ENCODE assay signal across 25 cellular contexts in the genomic region with DNA sequence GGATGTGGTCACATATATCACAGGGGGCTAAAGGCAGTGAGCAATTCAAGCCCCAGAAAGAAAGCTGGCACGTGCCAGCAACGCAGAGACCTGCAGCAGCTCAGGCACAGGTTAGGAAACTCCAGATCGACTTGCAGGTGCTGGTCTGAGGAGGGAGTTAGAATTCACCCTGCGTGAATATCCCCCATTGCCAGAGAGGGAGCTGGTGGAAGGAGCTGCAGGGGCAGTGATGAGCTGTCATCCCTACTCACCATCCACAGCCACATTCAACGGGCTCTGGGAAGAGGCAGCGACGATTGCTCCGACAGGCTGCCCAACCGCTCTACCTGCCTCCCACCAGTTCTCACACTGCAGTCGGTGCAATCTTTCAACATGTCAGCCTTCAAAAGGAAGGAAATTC.
"Had no signal": no experiment of that assay in that cellular context is flagged by ENCODE, and none has a peak within 500 bp of the region (broad histone marks: within the 10 kb centered on the region; RNA-seq: fewer than 3 reads in every experiment).

No MANE protein-coding gene starts in this region.

- H3K9me3 Mint-ChIP-seq: activated naive CD8-positive, alpha-beta T cell treated with anti-CD3 and anti-CD28 coated beads for 36 hours; activated T-cell treated with anti-CD3 and anti-CD28 coated beads, Interleukin-2, amount 50 U/mL, for 4 hours; natural killer cell treated with Interleukin-12 subunit alpha and Interleukin-12 subunit beta and Interleukin-15 and Interleukin-18, amount 100 ng/mL, for 72 hours; stimulated activated naive CD8-positive, alpha-beta T cell treated with anti-CD3 and anti-CD28 coated beads, Interleukin-15, Interleukin-2, amounts not matched to agents 100 ng/mL and 50 ng/mL, for 24 hours had no signal

- H3K36me3 Mint-ChIP-seq: activated naive CD8-positive, alpha-beta T cell treated with anti-CD3 and anti-CD28 coated beads for 36 hours; natural killer cell treated with Interleukin-12 subunit alpha and Interleukin-12 subunit beta and Interleukin-15 and Interleukin-18, amount 100 ng/mL, for 72 hours had no signal

- H3K27ac Mint-ChIP-seq: activated naive CD8-positive, alpha-beta T cell treated with anti-CD3 and anti-CD28 coated beads for 36 hours; activated T-helper 2 cell treated with anti-CD3 and anti-CD28 coated beads, Interferon-gamma antibody, Interleukin-2, Interleukin-4, amounts not matched to agents 10 μg/mL and 5 μg/mL and 100 μg/mL, durations not matched to agents 14 hours and 24 hours and 36 hours; natural killer cell treated with Interleukin-12 subunit alpha and Interleukin-12 subunit beta and Interleukin-15 and Interleukin-18, amount 100 ng/mL, for 72 hours; stimulated activated naive CD8-positive, alpha-beta T cell treated with anti-CD3 and anti-CD28 coated beads, Interleukin-15, Interleukin-2, amounts not matched to agents 100 ng/mL and 50 ng/mL, for 24 hours had no signal

- H3K9me3 ChIP-seq: heart left ventricle, left ventricle myocardium inferior, right lobe of liver had no signal

- H3K27ac ChIP-seq: coronary artery, epithelial cell of prostate, heart left ventricle, left ventricle myocardium inferior, parathyroid adenoma, right lobe of liver, skin epidermis, tibial artery, WERI-Rb-1 had no signal

- H3K36me3 ChIP-seq: heart left ventricle, left ventricle myocardium inferior, right lobe of liver, tibial artery, WERI-Rb-1 had no signal

- H3K9ac ChIP-seq: parathyroid adenoma had no signal

- H3K27me3 ChIP-seq: right lobe of liver had no signal

- H3K4me3 ChIP-seq: coronary artery, heart left ventricle, left ventricle myocardium inferior, right lobe of liver, skin epidermis, tibial artery had no signal

- ATAC-seq: activated T-cell treated with anti-CD3 and anti-CD28 coated beads, Interleukin-2, amount 50 U/mL, for 4 hours; natural killer cell treated with Interleukin-12 subunit alpha and Interleukin-12 subunit beta and Interleukin-15 and Interleukin-18, amount 100 ng/mL, for 72 hours; right lobe of liver had no signal

- H3K4me1 ChIP-seq: heart left ventricle, left ventricle myocardium inferior, parathyroid adenoma, right lobe of liver, tibial artery had no signal

- H3K4me3 Mint-ChIP-seq: activated naive CD8-positive, alpha-beta T cell treated with anti-CD3 and anti-CD28 coated beads for 36 hours; activated T-cell treated with anti-CD3 and anti-CD28 coated beads, Interleukin-2, amount 50 U/mL, for 4 hours; natural killer cell treated with Interleukin-12 subunit alpha and Interleukin-12 subunit beta and Interleukin-15 and Interleukin-18, amount 100 ng/mL, for 72 hours; stimulated activated naive CD8-positive, alpha-beta T cell treated with anti-CD3 and anti-CD28 coated beads, Interleukin-15, Interleukin-2, amounts not matched to agents 100 ng/mL and 50 ng/mL, for 24 hours had no signal

- DNase-seq: activated CD4-positive, alpha-beta T cell treated with anti-CD3 and anti-CD28 coated beads for 1 hour; activated CD4-positive, alpha-beta T cell treated with anti-CD3 and anti-CD28 coated beads, Interleukin-2, amount 50 U/mL, for 4 hours; activated CD8-positive, alpha-beta memory T cell treated with anti-CD3 and anti-CD28 coated beads for 24 hours; activated CD8-positive, alpha-beta memory T cell treated with anti-CD3 and anti-CD28 coated beads, Interleukin-2, amount 50 U/mL, for 48 hours; activated naive CD4-positive, alpha-beta T cell; activated naive CD8-positive, alpha-beta T cell treated with anti-CD3 and anti-CD28 coated beads for 36 hours; activated T-cell treated with anti-CD3 and anti-CD28 coated beads, Interleukin-2, amount 50 U/mL, for 4 hours; heart left ventricle; kidney; left ventricle myocardium inferior; midbrain; nucleus accumbens; right lobe of liver; stimulated activated CD4-positive, alpha-beta T cell treated with anti-CD3 and anti-CD28 coated beads, Interleukin-1b, Interleukin-23, amount 100 ng/mL, for 48 hours; substantia nigra; T-helper 1 cell; tibial artery; WERI-Rb-1 had no signal
